Comparison of ENCODE assay signal across 14 cellular contexts in genomic region chr22:20249797-20250354, GRCh38. TPM values are rescaled to one million over a fixed set of nuclear protein-coding genes. Genes with fewer than 3 reads are reported as not detected.
DNase-seq lines count a peak whose midpoint lies in the region; ATAC-seq, FAIRE-seq and TF ChIP-seq lines count a peak whose summit lies in the region.
"Had no signal": no experiment of that assay in that cellular context is flagged by ENCODE, and none has a peak within 500 bp of the region (broad histone marks: within the 10 kb centered on the region; RNA-seq: fewer than 3 reads in every experiment).

No MANE protein-coding gene starts in this region.

- no peak overlapping the region for H3K4me2 ChIP-seq in K562 (ENCODE audit: insufficient read depth, low read length)

- TF ChIP-seq EP300 in K562 (IDR thresholded peaks at IDR 0.05; ENCODE audit: low read length) = no peak

- TF ChIP-seq RAD21 in K562 (CRISPR knock-in tag; conservative IDR thresholded peaks at IDR 0.05 in 1 of 2, IDR thresholded peaks at IDR 0.05 in 1 of 2) = no peak

- ATAC-seq in K562 = no peak
- ATAC-seq in HG03045 (IDR thresholded peaks at IDR 0.05; ENCODE audit: unreplicated experiment) = no peak
- no peak for ATAC-seq in GM19467 (IDR thresholded peaks at IDR 0.05; ENCODE audit: unreplicated experiment)
- ATAC-seq: activated CD8-positive, alpha-beta memory T cell treated with anti-CD3 and anti-CD28 coated beads, Interleukin-2, amount 10 ng/mL, durations not matched to agents 7 days and 5 days had no signal

- peaks cover under 1% of the 10 kb centered on the region for H3K9me1 ChIP-seq in K562 (ENCODE audit: control insufficient read depth, insufficient read depth, low read length)

- TF ChIP-seq CTCF in AG10803 (conservative IDR thresholded peaks at IDR 0.05; ENCODE audit: low read length) = no peak
- no peak for TF ChIP-seq CTCF in K562 (IDR thresholded peaks at IDR 0.05 in 2 of 3, conservative IDR thresholded peaks at IDR 0.05 in 1 of 3; ENCODE audit: insufficient read depth in 2 of 3, low read depth in 1 of 3, low read length in 3 of 3)

- CTCF ChIA-PET in K562 (lab: Yijun Ruan, JAX; ENCODE audit: low intra/inter-chr PET ratio) = interaction anchor here (0.6 kb wide), 1 partner anchor 233 kb away, joined by 4 read pairs; the partner anchor contains the start of gene ARVCF

- in situ Hi-C loops in K562 (cut with MboI) = no loop called here

- H3K27me3 ChIP-seq in K562 (ENCODE audit: control insufficient read depth in 2 of 2, insufficient read depth in 2 of 2, low read length in 2 of 2) (peaks cover 29 to 55% of the 10 kb centered on the region in 2 experiments; a peak in 4 of 5 replicates), layer of hippocampus (ENCODE audit: control insufficient read depth, insufficient read depth, low read length) (no peaks in the 10 kb centered on the region)
- H3K27me3 ChIP-seq: BLaER1 treated with 17β-estradiol and CSF1 and Interleukin-3, amounts not matched to agents 10 nM and 100 nM had no signal

- DNase-seq in AG10803 (ENCODE audit: low read depth) (peak; percentile 50), NCI-H1092 (lab: John Stamatoyannopoulos, UW) (peak; percentile 80), K562 (ENCODE audit: extremely low read depth in 1 of 4, low spot score in 3 of 4) (no peak), activated gamma-delta T cell (lab: John Stamatoyannopoulos, UW) (no peak)
- no peak for DNase-seq in stimulated activated naive CD4-positive, alpha-beta T cell treated with Interleukin-2 at 50 U/mL for 16 hours (lab: John Stamatoyannopoulos, UW)
- DNase-seq: activated CD8-positive, alpha-beta memory T cell treated with anti-CD3 and anti-CD28 coated beads, Interleukin-2, amount 10 ng/mL, durations not matched to agents 7 days and 5 days; NCI-H510A treated with DMSO at 0.1 percent for 48 hours; stimulated activated CD4-positive, alpha-beta T cell treated with anti-CD3 and anti-CD28 coated beads, Interleukin-12 subunit alpha, Interleukin-12 subunit beta, amount 100 ng/mL, for 4 hours; stimulated activated naive CD4-positive, alpha-beta T cell had no signal

- H3K4me1 ChIP-seq in K562 (replicated peaks in 1 of 2; ENCODE audit: control insufficient read depth in 2 of 2, insufficient read depth in 2 of 2, low read length in 2 of 2) = peaks cover 7 to 36% of the 10 kb centered on the region in 2 experiments; a peak in 4 of 5 replicates

- no peak overlapping the region for H3K27ac ChIP-seq in K562 (ENCODE audit: extremely low read depth, low read depth, low read length)
- H3K27ac ChIP-seq in layer of hippocampus (ENCODE audit: low read depth, low read length) = peak overlapping the region; percentile 62

- no TSS peak for BruUV-seq in K562 (replicated peaks; lab: Mats Ljungman, UMichigan)

- H3K36me3 ChIP-seq in K562 (ENCODE audit: control insufficient read depth, insufficient read depth, low read length) = no peaks in the 10 kb centered on the region

- H3K4me3 ChIP-seq in AG10803 (ENCODE audit: low read length) = no peak overlapping the region
- H3K4me3 ChIP-seq in K562 = no peak overlapping the region
- H3K4me3 ChIP-seq: BLaER1 treated with 17β-estradiol and CSF1 and Interleukin-3, amounts not matched to agents 10 nM and 100 nM had no signal

- WGBS in K562 (ENCODE audit: insufficient coverage, low coverage, missing lambda C conversion rate) = 2% methylated on average over 11 of the region's 11 CpGs

- peak overlapping the region in 1 of 2 experiments; percentile 3; a peak in 1 of 4 replicates for H3K9ac ChIP-seq in K562 (ENCODE audit: insufficient read depth in 1 of 2, low read depth in 2 of 2, low read length in 2 of 2)

- intact Hi-C loops in K562 (cut with micrococcal nuclease) = no loop called here

- no peak overlapping the region for H2AFZ ChIP-seq in K562 (ENCODE audit: low read depth, low read length)

- POLR2A ChIA-PET in K562 (lab: Yijun Ruan, JAX) = interaction anchor here (0.6 to 1.6 kb wide), 5 partner anchors 11 to 1575 kb away, joined by 3 to 6 read pairs (median 4); no protein-coding TSS in a partner anchor

- H3K79me2 ChIP-seq in K562 (ENCODE audit: control insufficient read depth, insufficient read depth, low read length) = no peaks in the 10 kb centered on the region

- peaks cover 39% of the 10 kb centered on the region for H4K20me1 ChIP-seq in K562 (replicated peaks; ENCODE audit: control insufficient read depth, insufficient read depth, low read length)

- FAIRE-seq in K562 (lab: Jason Lieb, UNC) = no peak
- FAIRE-seq: HTR-8/SVneo had no signal

- no peak for TF ChIP-seq POLR2A in K562 (conservative IDR thresholded peaks at IDR 0.05)

- no peaks in the 10 kb centered on the region for H3K9me3 ChIP-seq in K562 (replicated peaks; ENCODE audit: control insufficient read depth, insufficient read depth, low read depth, low read length)

TF ChIP-seq in K562, 482 proteins besides CTCF, POLR2A, EP300 and RAD21 (continues in another document):
- TF ChIP-seq CREB3L1 (IDR thresholded peaks at IDR 0.05; ENCODE audit: borderline replicate concordance, low read depth) (no peak), MXI1 (IDR thresholded peaks at IDR 0.05; ENCODE audit: low read depth, low read length) (no peak)

RNA-seq across cellular contexts. Expression of gene RTN4R, which starts 18.2 kb away (rescaled TPM):
- total RNA-seq in K562 (2011; cell fraction: chromatin; rRNA removed; ENCODE audit: low replicate concordance) = 0.62 and 4.8 TPM in 2 replicates
- total RNA-seq in K562 (2011; cell fraction: nucleolus; rRNA removed) = 7.4 and 9.8 TPM in 2 replicates
- 3.2 and 3.7 TPM in 2 replicates for total RNA-seq in K562 (2011; cell fraction: nucleoplasm; rRNA removed)
- total RNA-seq in K562 (2014; rRNA removed) (1.5 and 2.3 TPM in 2 replicates), K562 (2014; rRNA removed; fragmentation: Illumina TruSeq; extraction: Trizol) (not detected in 2 replicates), K562 (2015; rRNA removed; fragmentation: Illumina TruSeq; extraction: Trizol) (0.41 and 0.43 TPM in 2 replicates), K562 (2021) (2.8 and 3.0 TPM in 2 replicates)
- polyA plus RNA-seq in K562 (2011; rRNA removed) (1.3 and 4.4 TPM in 2 replicates), K562 (2014; fragmentation: Illumina TruSeq; extraction: Trizol) (0.46 TPM in 1 of 2 replicates, not detected in the other), K562 (2014; fragmentation: Nextera tagmentation; extraction: Ambion mirVana) (under 1 TPM in 1 of 2 experiments, not detected in 1; 0.04 TPM), K562 (2014; rRNA removed) (1.2 and 2.3 TPM in 2 replicates)
- 5.9 and 9.9 TPM in 2 replicates for polyA plus RNA-seq in K562 (2011; cell fraction: cytosol; rRNA removed)
- polyA plus RNA-seq in K562 (2011; cell fraction: nucleus; rRNA removed) = 2.9 and 3.5 TPM in 2 replicates
- 2.9 and 4.6 TPM in 2 replicates for polyA plus RNA-seq in K562 (2012)
- polyA minus RNA-seq in K562 (2011; rRNA and poly(A)+ RNA removed) = 1.0 and 1.5 TPM in 2 replicates
- 5.1 and 13.6 TPM in 2 replicates for polyA minus RNA-seq in K562 (2011; cell fraction: cytosol; rRNA and poly(A)+ RNA removed)
- polyA minus RNA-seq in K562 (2011; cell fraction: nucleus; rRNA and poly(A)+ RNA removed) = 0.40 and 1.3 TPM in 2 replicates

Comparison
In these comparisons a context has a peak if more than half of its experiments do, and no peak if none do; other contexts are left out.
1. DNase-seq: peak in AG10803 (single experiment) and NCI-H1092 (single experiment); none in K562 (0 of 4), activated gamma-delta T cell (single experiment) and stimulated activated naive CD4-positive, alpha-beta T cell treated with Interleukin-2 at 50 U/mL for 16 hours (single experiment).